8 cellular contexts compared by ENCODE assay signal in the genomic region with DNA sequence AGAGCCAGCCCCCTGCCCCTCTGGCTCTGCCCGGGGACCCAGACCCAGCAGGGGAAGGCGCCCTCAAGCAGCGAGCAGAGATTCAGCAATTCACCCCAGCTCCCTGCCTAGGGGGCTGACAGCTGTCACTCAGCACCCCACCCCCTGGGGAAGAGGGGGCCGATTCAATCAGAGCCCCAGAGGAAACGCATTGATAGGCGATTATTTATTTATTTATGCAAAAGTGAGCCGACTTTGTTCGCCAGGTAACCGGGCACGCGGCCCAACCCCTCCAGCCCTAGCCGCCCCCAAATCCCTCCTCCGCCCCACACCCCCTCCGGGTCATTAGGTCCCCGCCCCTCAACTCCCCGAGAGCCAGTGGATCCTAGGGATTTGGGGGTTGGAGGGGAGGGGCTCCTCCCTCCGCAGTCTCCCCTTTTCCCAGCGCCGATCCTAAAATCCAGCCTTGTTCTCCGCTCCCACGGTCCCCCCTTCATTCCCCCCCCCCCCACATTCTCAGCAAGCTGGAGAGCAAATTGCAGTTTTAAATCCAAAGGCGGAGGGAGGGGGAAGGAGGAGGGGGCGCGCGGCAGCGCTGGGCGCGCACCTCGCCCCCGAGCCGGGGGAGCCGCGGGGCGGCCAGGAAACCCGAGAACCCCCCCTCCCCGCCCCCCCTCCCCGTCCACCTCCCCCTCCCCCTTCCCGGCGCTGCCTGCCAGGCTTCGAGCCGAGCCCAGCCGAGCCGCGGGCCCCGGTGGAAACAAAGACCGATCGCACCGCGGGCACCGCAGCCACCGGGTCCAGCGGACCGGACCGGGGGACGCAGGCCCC. TPM values are rescaled to one million over a fixed set of nuclear protein-coding genes. Genes with fewer than 3 reads are reported as not detected.
DNase-seq lines count a peak whose midpoint lies in the region; ATAC-seq and TF ChIP-seq lines count a peak whose summit lies in the region.

No MANE protein-coding gene starts in this region.

- no peaks in the 10 kb centered on the region for H3K36me3 ChIP-seq in HCT116 (ENCODE audit: control insufficient read depth in 1 of 2, insufficient read depth in 2 of 2, low read length in 2 of 2)
- H3K36me3 ChIP-seq in mucosa of rectum (ENCODE audit: control insufficient read depth in 2 of 2, insufficient read depth in 2 of 2, low read length in 2 of 2) = no peaks in the 10 kb centered on the region

- CTCF ChIA-PET in HCT116 (lab: Charles Lee) = interaction anchor here (1.0 kb wide), 1 partner anchor 67 kb away, joined by 3 read pairs; no protein-coding TSS in a partner anchor

- no peak overlapping the region for H2AFZ ChIP-seq in HCT116 (ENCODE audit: low read depth, low read length, poor library complexity, severe bottlenecking)

- TF ChIP-seq CTCF in AG10803 (conservative IDR thresholded peaks at IDR 0.05; ENCODE audit: low read length) (no peak), HCT116 (IDR thresholded peaks at IDR 0.05 in 2 of 3, conservative IDR thresholded peaks at IDR 0.05 in 1 of 3; ENCODE audit: borderline replicate concordance in 1 of 3, insufficient read depth in 1 of 3, low read depth in 2 of 3, low read length in 2 of 3) (no peak)

- peak overlapping the region; percentile 88 for H3K4me2 ChIP-seq in HCT116 (ENCODE audit: low read length)

- TF ChIP-seq RAD21 in HCT116 (IDR thresholded peaks at IDR 0.05; ENCODE audit: low read depth) = no peak

- peaks cover 42 to 74% of the 10 kb centered on the region in 2 experiments for H3K4me1 ChIP-seq in HCT116 (ENCODE audit: control insufficient read depth in 1 of 2, insufficient read depth in 2 of 2, low read length in 2 of 2)
- H3K4me1 ChIP-seq in mucosa of rectum (ENCODE audit: control insufficient read depth in 2 of 2, insufficient read depth in 2 of 2, low read length in 2 of 2) = peaks cover 22 to 33% of the 10 kb centered on the region in 2 donors

- ATAC-seq in HCT116 (no peak), GM21515 (IDR thresholded peaks at IDR 0.05; ENCODE audit: unreplicated experiment) (no peak), GM18870 (IDR thresholded peaks at IDR 0.05; ENCODE audit: unreplicated experiment) (no peak)

- peak overlapping the region; percentile 81 for H3K9ac ChIP-seq in HCT116 (ENCODE audit: low read length)
- peak overlapping the region; percentile 65 to 87 for H3K9ac ChIP-seq in mucosa of rectum (ENCODE audit: low read depth in 1 of 2, low read length in 2 of 2)

- TF ChIP-seq POLR2A in HCT116 (IDR thresholded peaks at IDR 0.05; ENCODE audit: borderline replicate concordance, extremely low read depth, insufficient read depth, insufficient read length) = no peak

- no peaks in the 10 kb centered on the region for H3K9me2 ChIP-seq in HCT116 (ENCODE audit: insufficient read depth)

- H3K27me3 ChIP-seq in HCT116 (ENCODE audit: insufficient read depth, low read length) = no peaks in the 10 kb centered on the region
- H3K27me3 ChIP-seq in mucosa of rectum (ENCODE audit: control insufficient read depth in 2 of 2, insufficient read depth in 2 of 2, low read length in 2 of 2) = no peaks in the 10 kb centered on the region

- RAD21 ChIA-PET in HCT116 (lab: Charles Lee; ENCODE audit: low non-redundant PET in 1 of 2, low total read pairs in 2 of 2, uncharacterized antibody in 2 of 2, unreplicated experiment in 2 of 2) = no interaction called here

- peaks cover 55% of the 10 kb centered on the region for H3K79me2 ChIP-seq in HCT116 (ENCODE audit: insufficient read depth, low read length)

- intact Hi-C loops in HCT116 (cut with micrococcal nuclease) = loop anchor here (10.0 kb wide), 1 partner anchor 558 kb away; no protein-coding TSS in a partner anchor

- peaks cover 9% of the 10 kb centered on the region; the same call in 1 of the 2 replicates for H4K20me1 ChIP-seq in HCT116 (ENCODE audit: insufficient read depth)

- no peak for DNase-seq in AG10803 (ENCODE audit: low read depth)
- no peak for DNase-seq in HCT116 (ENCODE audit: low read depth, low spot score)
- peak; percentile 33 for DNase-seq in activated CD4-positive, alpha-beta T cell treated with anti-CD3 and anti-CD28 coated beads, Interleukin-2, amount 50 U/mL, for 1 hour
- DNase-seq in epidermal melanocyte (ENCODE audit: insufficient read length, low spot score) = peak; percentile 70
- no peak for DNase-seq in NCI-H2081 (lab: John Stamatoyannopoulos, UW)

- no peaks in the 10 kb centered on the region for H3K9me3 ChIP-seq in HCT116 (ENCODE audit: control insufficient read depth in 1 of 2, insufficient read depth in 1 of 2, low read depth in 1 of 2, low read length in 2 of 2)
- H3K9me3 ChIP-seq in mucosa of rectum (ENCODE audit: control insufficient read depth in 2 of 2, low read length in 2 of 2) = no peaks in the 10 kb centered on the region

- H3K4me3 ChIP-seq in AG10803 (ENCODE audit: low read length) = peak overlapping the region; percentile 97
- H3K4me3 ChIP-seq in HCT116 (replicated peaks in 1 of 2; ENCODE audit: low read depth in 1 of 2, low read length in 2 of 2) = peak overlapping the region; percentile 85 to 95
- H3K4me3 ChIP-seq in mucosa of rectum (ENCODE audit: low read length in 2 of 2) = peak overlapping the region; percentile 85 to 96

- BruUV-seq in HCT116 (replicated peaks; lab: Mats Ljungman, UMichigan) = no TSS peak

- H3K27ac ChIP-seq in HCT116 (ENCODE audit: low read depth, low read length) = peak overlapping the region; percentile 68; the same call in 1 of the 2 replicates
- H3K27ac ChIP-seq in mucosa of rectum (ENCODE audit: low read depth in 2 of 2, low read length in 2 of 2) = peak overlapping the region; percentile 94 to 96

- POLR2A ChIA-PET in HCT116 (lab: Charles Lee) = interaction anchor here (1.7 kb wide), 1 partner anchor 45 kb away, joined by 6 read pairs; no protein-coding TSS in a partner anchor

TF ChIP-seq in HCT116, 20 proteins besides CTCF, POLR2A, EP300 and RAD21 (continues in another document):
- TF ChIP-seq ZNF274 (IDR thresholded peaks at IDR 0.05; ENCODE audit: low read depth, low read length) = no peak
- no peak for TF ChIP-seq EZH2 (IDR thresholded peaks at IDR 0.05)
- no peak for TF ChIP-seq ZBTB33 (IDR thresholded peaks at IDR 0.05; ENCODE audit: extremely low read depth, insufficient replicate concordance, low read length)
- no peak for TF ChIP-seq CBX3 (IDR thresholded peaks at IDR 0.05; ENCODE audit: low read depth)
- TF ChIP-seq TCF7L2 (IDR thresholded peaks at IDR 0.05; ENCODE audit: borderline replicate concordance, extremely low read depth, insufficient read depth, insufficient read length) = no peak
- TF ChIP-seq EZH2phosphoT487 (IDR thresholded peaks at IDR 0.05; ENCODE audit: borderline replicate concordance) = no peak
- TF ChIP-seq ATF3 (IDR thresholded peaks at IDR 0.05) = no peak
- no peak for TF ChIP-seq POLR2AphosphoS5 (IDR thresholded peaks at IDR 0.05; ENCODE audit: low read depth, low read length)
- TF ChIP-seq ELF1 (IDR thresholded peaks at IDR 0.05; ENCODE audit: borderline replicate concordance, low read depth) = no peak
- no peak for TF ChIP-seq SIN3A (IDR thresholded peaks at IDR 0.05; ENCODE audit: low read depth)
- TF ChIP-seq SP1 (IDR thresholded peaks at IDR 0.05; ENCODE audit: low read depth) = no peak
- no peak for TF ChIP-seq EGR1 (IDR thresholded peaks at IDR 0.05; ENCODE audit: low read depth)
- no peak for TF ChIP-seq YY1 (IDR thresholded peaks at IDR 0.05; ENCODE audit: extremely low read depth, insufficient replicate concordance, low read depth, low read length)
- no peak for TF ChIP-seq REST (IDR thresholded peaks at IDR 0.05; ENCODE audit: low read depth)

RNA-seq across cellular contexts. Expression of gene AHDC1, which starts 1.2 kb away (rescaled TPM):
- total RNA-seq in HCT116 (2021; ENCODE audit: unreplicated experiment) = 33.7 TPM
- 26.1 and 30.5 TPM in 2 replicates for polyA plus RNA-seq in HCT116 (2012)

RNA-seq across cellular contexts. Expression of gene FGR, which starts 32.3 kb away (rescaled TPM):
- total RNA-seq in HCT116 (2021; ENCODE audit: unreplicated experiment) = not detected
- polyA plus RNA-seq in HCT116 (2012) = 0.04 TPM in 1 of 2 replicates, not detected in the other

Comparison
In these comparisons a context has a peak if more than half of its experiments do, and no peak if none do; other contexts are left out.
1. DNase-seq: peak in activated CD4-positive, alpha-beta T cell treated with anti-CD3 and anti-CD28 coated beads, Interleukin-2, amount 50 U/mL, for 1 hour (single experiment) and epidermal melanocyte (single experiment); none in AG10803 (single experiment), HCT116 (single experiment) and NCI-H2081 (0 of 2).
2. Peak in every context shown above with its lines, with median percentiles within 50 percentile points of each other: H3K4me3 ChIP-seq.